ENCODE assay signal across 13 cellular contexts in the genomic region with DNA sequence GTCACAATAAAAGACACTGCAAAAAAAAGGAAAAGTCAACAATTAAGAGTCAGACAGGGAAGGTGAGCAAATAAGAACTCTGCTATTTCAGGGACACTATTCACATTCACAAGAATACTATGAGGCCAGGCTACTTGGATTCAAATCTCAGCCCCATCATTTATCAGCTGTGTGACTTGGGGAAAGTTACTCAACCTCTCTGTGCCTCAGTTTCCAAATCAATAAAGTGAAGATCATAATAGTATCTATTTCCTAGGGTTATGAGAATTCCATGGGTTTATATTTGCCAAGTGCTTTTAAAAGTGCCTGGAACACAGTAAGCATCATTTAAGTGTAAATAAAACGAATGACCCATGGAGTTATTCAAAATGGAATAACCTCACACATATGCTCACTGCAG. TPM values are rescaled to one million over a fixed set of nuclear protein-coding genes. Genes with fewer than 3 reads are reported as not detected.
DNase-seq lines count a peak whose midpoint lies in the region; ATAC-seq and TF ChIP-seq lines count a peak whose summit lies in the region.
"Had no signal": no experiment of that assay in that cellular context is flagged by ENCODE, and none has a peak within 500 bp of the region (broad histone marks: within the 10 kb centered on the region; RNA-seq: fewer than 3 reads in every experiment).

No MANE protein-coding gene starts in this region.

- no peaks in the 10 kb centered on the region for H3K27me3 ChIP-seq in left ventricle myocardium inferior (ENCODE audit: low read depth)
- H3K27me3 ChIP-seq in heart right ventricle, result no peaks in the 10 kb centered on the region
- H3K27me3 ChIP-seq in vagina, result no peaks in the 10 kb centered on the region
- H3K27me3 ChIP-seq: ascending aorta; BLaER1 treated with 17β-estradiol and CSF1 and Interleukin-3, amounts not matched to agents 10 nM and 100 nM; MG63 had no signal

- intact Hi-C loops in left ventricle myocardium inferior (cut with micrococcal nuclease) (loop anchor here (2.0 kb wide), 1 partner anchor 184 kb away; no protein-coding TSS in a partner anchor), heart right ventricle (cut with DNase I) (loop anchor here in 9 of 10 donors (2.0 to 10.0 kb wide), 7 partner anchors 36 to 186 kb away; a partner anchor contains a TSS), MCF 10A (cut with micrococcal nuclease) (loop anchor here (10.0 kb wide), 2 partner anchors 304 to 1054 kb away; no protein-coding TSS in a partner anchor), vagina (cut with DNase I) (loop anchor here (5.0 kb wide), 1 partner anchor 181 kb away; no protein-coding TSS in a partner anchor)

- H3K4me3 ChIP-seq in left ventricle myocardium inferior (no peak overlapping the region), heart right ventricle (no peak overlapping the region), mesodermal cell (ENCODE audit: extremely low read depth, insufficient read depth, low read length, poor library complexity, severe bottlenecking) (no peak overlapping the region), vagina (no peak overlapping the region)
- H3K4me3 ChIP-seq: ascending aorta; BLaER1 treated with 17β-estradiol and CSF1 and Interleukin-3, amounts not matched to agents 10 nM and 100 nM; MG63 had no signal

- H3K4me3 Mint-ChIP-seq in MCF 10A (ENCODE audit: unreplicated experiment), result no peak overlapping the region

- CTCF ChIA-PET in MCF 10A (lab: Yijun Ruan, JAX), result interaction anchor here (0.6 to 14.6 kb wide), 34 partner anchors 8 to 1525 kb away, joined by 3 to 318 read pairs (median 4); a partner anchor contains a TSS

- no peaks in the 10 kb centered on the region for H3K9me3 Mint-ChIP-seq in MCF 10A (ENCODE audit: unreplicated experiment)

- TF ChIP-seq POLR2A in vagina (IDR thresholded peaks at IDR 0.05), result no peak
- TF ChIP-seq POLR2A in erythroblast (IDR thresholded peaks at IDR 0.05; ENCODE audit: low read length), result no peak

- POLR2A ChIA-PET in MCF 10A (lab: Yijun Ruan, JAX), result interaction anchor here (0.5 to 3.2 kb wide), 14 partner anchors 22 to 205 kb away, joined by 3 to 21 read pairs (median 4); a partner anchor contains a TSS

- H3K9me3 ChIP-seq in left ventricle myocardium inferior (replicated peaks), result no peaks in the 10 kb centered on the region
- H3K9me3 ChIP-seq in heart right ventricle, result no peaks in the 10 kb centered on the region
- H3K9me3 ChIP-seq in mesodermal cell (ENCODE audit: control insufficient read depth, low read length), result no peaks in the 10 kb centered on the region
- H3K9me3 ChIP-seq in vagina, result no peaks in the 10 kb centered on the region
- H3K9me3 ChIP-seq: ascending aorta, MG63 had no signal

- H3K27ac ChIP-seq in left ventricle myocardium inferior (replicated peaks), result peak overlapping the region; percentile 57
- peak overlapping the region in 3 of 10 donors; percentile 7 to 42 (median 36) for H3K27ac ChIP-seq in heart right ventricle
- peak overlapping the region; percentile 29 for H3K27ac ChIP-seq in mesodermal cell (ENCODE audit: low read depth, low read length, severe bottlenecking)
- H3K27ac ChIP-seq in vagina, result peak overlapping the region; percentile 45
- H3K27ac ChIP-seq: ascending aorta had no signal

- H3K4me1 ChIP-seq in left ventricle myocardium inferior, result peaks cover 21% of the 10 kb centered on the region
- H3K4me1 ChIP-seq in heart right ventricle, result peaks cover 0 to 7% (median 4%) of the 10 kb centered on the region in 9 donors
- no peaks in the 10 kb centered on the region for H3K4me1 ChIP-seq in mesodermal cell (ENCODE audit: control insufficient read depth, insufficient read depth, low read length, poor library complexity, severe bottlenecking)
- H3K4me1 ChIP-seq in vagina, result peaks cover 8% of the 10 kb centered on the region

- peaks cover 8% of the 10 kb centered on the region for H3K4me1 Mint-ChIP-seq in MCF 10A (ENCODE audit: insufficient read depth, unreplicated experiment)

- no peak for TF ChIP-seq CTCF in left ventricle myocardium inferior (IDR thresholded peaks at IDR 0.05; ENCODE audit: borderline replicate concordance)
- TF ChIP-seq CTCF in heart right ventricle (IDR thresholded peaks at IDR 0.05), result no peak
- no peak for TF ChIP-seq CTCF in MCF 10A (IDR thresholded peaks at IDR 0.05; ENCODE audit: unreplicated experiment)
- TF ChIP-seq CTCF in vagina (IDR thresholded peaks at IDR 0.05), result no peak

- no peaks in the 10 kb centered on the region for H3K36me3 ChIP-seq in left ventricle myocardium inferior
- H3K36me3 ChIP-seq in heart right ventricle, result peaks cover 0 to 3% (median 0%) of the 10 kb centered on the region in 9 donors
- H3K36me3 ChIP-seq in mesodermal cell (ENCODE audit: control insufficient read depth, insufficient read depth, low read length), result peaks cover 4% of the 10 kb centered on the region
- no peaks in the 10 kb centered on the region for H3K36me3 ChIP-seq in vagina
- H3K36me3 ChIP-seq: ascending aorta; BLaER1 treated with 17β-estradiol and CSF1 and Interleukin-3, amounts not matched to agents 10 nM and 100 nM had no signal

- DNase-seq in left ventricle myocardium inferior, result no peak
- no peak for DNase-seq in heart right ventricle
- no peak for DNase-seq in MCF 10A (ENCODE audit: unreplicated experiment)
- DNase-seq in vagina (ENCODE audit: extremely low spot score in 2 of 2), result peak in 1 of 2 donors; percentile 25
- DNase-seq in stimulated activated naive CD4-positive, alpha-beta T cell (lab: John Stamatoyannopoulos, UW), result no peak
- DNase-seq in erythroblast (lab: John Stamatoyannopoulos, UW), result no peak
- DNase-seq: activated naive CD4-positive, alpha-beta T cell treated with Interleukin-2 at 50 U/mL for 16 hours; GF-D8 had no signal

- H3K36me3 Mint-ChIP-seq in MCF 10A (ENCODE audit: insufficient read depth, unreplicated experiment), result peaks cover 7% of the 10 kb centered on the region

- BruUV-seq in MCF 10A (replicated peaks; lab: Mats Ljungman, UMichigan), result no TSS peak

- H3K27me3 Mint-ChIP-seq in MCF 10A (ENCODE audit: insufficient read depth, unreplicated experiment), result no peaks in the 10 kb centered on the region

- ATAC-seq in heart right ventricle, result no peak
- ATAC-seq in GM21528 (IDR thresholded peaks at IDR 0.05; ENCODE audit: low FRiP score, unreplicated experiment), result no peak

- peak overlapping the region; percentile 25 for H3K27ac Mint-ChIP-seq in MCF 10A (ENCODE audit: low read depth, unreplicated experiment)

- 71 to 82% methylated on average over 1 of the region's 1 CpG for WGBS in heart right ventricle, 2 donors
- WGBS in mesodermal cell (ENCODE audit: insufficient coverage in 2 of 2), 2 experiments, result no CpG with 5 or more reads among the region's 1 CpG

RNA-seq across cellular contexts. Expression of a gene that starts 56.4 kb away (rescaled TPM):
- total RNA-seq in left ventricle myocardium inferior (30.5 TPM), heart right ventricle (10 to 100 TPM; 36.6 to 65.7 (median 53.5) TPM), MCF 10A (2022) (46.8 and 89.1 TPM in 2 replicates), vagina (63.6 TPM)
- 10 to 100 TPM; 19.5 to 22.5 TPM for polyA plus RNA-seq in heart right ventricle
- 98.1 TPM for polyA plus RNA-seq in mesodermal cell (2013, experiment 1 of 2)
- polyA plus RNA-seq in mesodermal cell (2013, experiment 2 of 2), result 107 TPM
